Comparison of ENCODE assay signal across 2 cellular contexts in the genomic region with DNA sequence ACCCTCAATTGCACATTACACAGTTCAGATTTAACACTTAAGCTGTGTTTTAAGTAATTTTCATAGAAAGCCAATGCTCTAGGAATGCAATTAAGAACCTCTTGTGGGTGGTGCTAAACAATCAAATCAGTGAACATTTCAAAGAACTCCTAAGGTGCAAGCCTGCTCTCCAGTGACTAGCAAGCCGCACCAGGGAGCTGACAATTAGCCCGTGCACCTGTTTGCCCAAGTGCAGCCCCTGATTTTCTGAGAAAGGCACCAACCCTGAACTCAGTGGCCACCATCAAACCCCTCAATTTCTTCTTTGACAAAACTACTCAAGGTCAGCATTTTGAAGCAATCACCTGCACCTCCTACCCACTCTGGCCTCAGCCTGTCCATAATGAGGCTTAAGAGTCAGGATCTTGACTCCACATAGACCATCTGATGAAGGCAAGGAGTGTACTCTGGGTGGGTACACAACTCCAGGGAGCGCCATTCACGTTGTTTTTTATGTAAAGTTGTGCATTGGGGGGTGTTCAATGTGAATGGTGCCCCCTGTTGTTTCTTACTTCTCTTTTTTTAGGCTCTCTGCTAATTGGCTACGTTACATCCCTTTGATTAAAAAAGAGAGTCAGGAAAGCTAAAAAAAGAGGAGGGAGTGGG.
A peak's percentile ranks its signal among the peaks of the same experiment; 100 is the strongest.
TF ChIP-seq lines count a peak whose summit lies in the region.

No MANE protein-coding gene starts in this region.

TF ChIP-seq in GM23338, 12 proteins besides CTCF, POLR2A, EP300 and RAD21 (continues in another document):
- peak; percentile 70; the same call in 1 of the 2 replicates for TF ChIP-seq ZNF114 (CRISPR knock-in tag; IDR thresholded peaks at IDR 0.05)
- TF ChIP-seq POLR2AphosphoS5 (IDR thresholded peaks at IDR 0.05; ENCODE audit: low read depth) = no peak
- TF ChIP-seq, protein P1, sequence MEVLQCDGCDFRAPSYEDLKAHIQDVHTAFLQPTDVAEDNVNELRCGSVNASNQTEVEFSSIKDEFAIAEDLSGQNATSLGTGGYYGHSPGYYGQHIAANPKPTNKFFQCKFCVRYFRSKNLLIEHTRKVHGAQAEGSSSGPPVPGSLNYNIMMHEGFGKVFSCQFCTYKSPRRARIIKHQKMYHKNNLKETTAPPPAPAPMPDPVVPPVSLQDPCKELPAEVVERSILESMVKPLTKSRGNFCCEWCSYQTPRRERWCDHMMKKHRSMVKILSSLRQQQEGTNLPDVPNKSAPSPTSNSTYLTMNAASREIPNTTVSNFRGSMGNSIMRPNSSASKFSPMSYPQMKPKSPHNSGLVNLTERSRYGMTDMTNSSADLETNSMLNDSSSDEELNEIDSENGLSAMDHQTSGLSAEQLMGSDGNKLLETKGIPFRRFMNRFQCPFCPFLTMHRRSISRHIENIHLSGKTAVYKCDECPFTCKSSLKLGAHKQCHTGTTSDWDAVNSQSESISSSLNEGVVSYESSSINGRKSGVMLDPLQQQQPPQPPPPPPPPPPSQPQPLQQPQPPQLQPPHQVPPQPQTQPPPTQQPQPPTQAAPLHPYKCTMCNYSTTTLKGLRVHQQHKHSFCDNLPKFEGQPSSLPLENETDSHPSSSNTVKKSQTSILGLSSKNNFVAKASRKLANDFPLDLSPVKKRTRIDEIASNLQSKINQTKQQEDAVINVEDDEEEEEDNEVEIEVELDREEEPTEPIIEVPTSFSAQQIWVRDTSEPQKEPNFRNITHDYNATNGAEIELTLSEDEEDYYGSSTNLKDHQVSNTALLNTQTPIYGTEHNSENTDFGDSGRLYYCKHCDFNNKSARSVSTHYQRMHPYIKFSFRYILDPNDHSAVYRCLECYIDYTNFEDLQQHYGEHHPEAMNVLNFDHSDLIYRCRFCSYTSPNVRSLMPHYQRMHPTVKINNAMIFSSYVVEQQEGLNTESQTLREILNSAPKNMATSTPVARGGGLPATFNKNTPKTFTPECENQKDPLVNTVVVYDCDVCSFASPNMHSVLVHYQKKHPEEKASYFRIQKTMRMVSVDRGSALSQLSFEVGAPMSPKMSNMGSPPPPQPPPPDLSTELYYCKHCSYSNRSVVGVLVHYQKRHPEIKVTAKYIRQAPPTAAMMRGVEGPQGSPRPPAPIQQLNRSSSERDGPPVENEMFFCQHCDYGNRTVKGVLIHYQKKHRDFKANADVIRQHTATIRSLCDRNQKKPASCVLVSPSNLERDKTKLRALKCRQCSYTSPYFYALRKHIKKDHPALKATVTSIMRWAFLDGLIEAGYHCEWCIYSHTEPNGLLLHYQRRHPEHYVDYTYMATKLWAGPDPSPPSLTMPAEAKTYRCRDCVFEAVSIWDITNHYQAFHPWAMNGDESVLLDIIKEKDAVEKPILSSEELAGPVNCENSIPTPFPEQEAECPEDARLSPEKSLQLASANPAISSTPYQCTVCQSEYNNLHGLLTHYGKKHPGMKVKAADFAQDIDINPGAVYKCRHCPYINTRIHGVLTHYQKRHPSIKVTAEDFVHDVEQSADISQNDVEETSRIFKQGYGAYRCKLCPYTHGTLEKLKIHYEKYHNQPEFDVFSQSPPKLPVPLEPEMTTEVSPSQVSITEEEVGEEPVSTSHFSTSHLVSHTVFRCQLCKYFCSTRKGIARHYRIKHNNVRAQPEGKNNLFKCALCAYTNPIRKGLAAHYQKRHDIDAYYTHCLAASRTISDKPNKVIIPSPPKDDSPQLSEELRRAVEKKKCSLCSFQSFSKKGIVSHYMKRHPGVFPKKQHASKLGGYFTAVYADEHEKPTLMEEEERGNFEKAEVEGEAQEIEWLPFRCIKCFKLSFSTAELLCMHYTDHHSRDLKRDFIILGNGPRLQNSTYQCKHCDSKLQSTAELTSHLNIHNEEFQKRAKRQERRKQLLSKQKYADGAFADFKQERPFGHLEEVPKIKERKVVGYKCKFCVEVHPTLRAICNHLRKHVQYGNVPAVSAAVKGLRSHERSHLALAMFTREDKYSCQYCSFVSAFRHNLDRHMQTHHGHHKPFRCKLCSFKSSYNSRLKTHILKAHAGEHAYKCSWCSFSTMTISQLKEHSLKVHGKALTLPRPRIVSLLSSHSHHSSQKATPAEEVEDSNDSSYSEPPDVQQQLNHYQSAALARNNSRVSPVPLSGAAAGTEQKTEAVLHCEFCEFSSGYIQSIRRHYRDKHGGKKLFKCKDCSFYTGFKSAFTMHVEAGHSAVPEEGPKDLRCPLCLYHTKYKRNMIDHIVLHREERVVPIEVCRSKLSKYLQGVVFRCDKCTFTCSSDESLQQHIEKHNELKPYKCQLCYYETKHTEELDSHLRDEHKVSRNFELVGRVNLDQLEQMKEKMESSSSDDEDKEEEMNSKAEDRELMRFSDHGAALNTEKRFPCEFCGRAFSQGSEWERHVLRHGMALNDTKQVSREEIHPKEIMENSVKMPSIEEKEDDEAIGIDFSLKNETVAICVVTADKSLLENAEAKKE (CRISPR knock-in tag; IDR thresholded peaks at IDR 0.05) = peak; percentile 65
- TF ChIP-seq, protein P2, sequence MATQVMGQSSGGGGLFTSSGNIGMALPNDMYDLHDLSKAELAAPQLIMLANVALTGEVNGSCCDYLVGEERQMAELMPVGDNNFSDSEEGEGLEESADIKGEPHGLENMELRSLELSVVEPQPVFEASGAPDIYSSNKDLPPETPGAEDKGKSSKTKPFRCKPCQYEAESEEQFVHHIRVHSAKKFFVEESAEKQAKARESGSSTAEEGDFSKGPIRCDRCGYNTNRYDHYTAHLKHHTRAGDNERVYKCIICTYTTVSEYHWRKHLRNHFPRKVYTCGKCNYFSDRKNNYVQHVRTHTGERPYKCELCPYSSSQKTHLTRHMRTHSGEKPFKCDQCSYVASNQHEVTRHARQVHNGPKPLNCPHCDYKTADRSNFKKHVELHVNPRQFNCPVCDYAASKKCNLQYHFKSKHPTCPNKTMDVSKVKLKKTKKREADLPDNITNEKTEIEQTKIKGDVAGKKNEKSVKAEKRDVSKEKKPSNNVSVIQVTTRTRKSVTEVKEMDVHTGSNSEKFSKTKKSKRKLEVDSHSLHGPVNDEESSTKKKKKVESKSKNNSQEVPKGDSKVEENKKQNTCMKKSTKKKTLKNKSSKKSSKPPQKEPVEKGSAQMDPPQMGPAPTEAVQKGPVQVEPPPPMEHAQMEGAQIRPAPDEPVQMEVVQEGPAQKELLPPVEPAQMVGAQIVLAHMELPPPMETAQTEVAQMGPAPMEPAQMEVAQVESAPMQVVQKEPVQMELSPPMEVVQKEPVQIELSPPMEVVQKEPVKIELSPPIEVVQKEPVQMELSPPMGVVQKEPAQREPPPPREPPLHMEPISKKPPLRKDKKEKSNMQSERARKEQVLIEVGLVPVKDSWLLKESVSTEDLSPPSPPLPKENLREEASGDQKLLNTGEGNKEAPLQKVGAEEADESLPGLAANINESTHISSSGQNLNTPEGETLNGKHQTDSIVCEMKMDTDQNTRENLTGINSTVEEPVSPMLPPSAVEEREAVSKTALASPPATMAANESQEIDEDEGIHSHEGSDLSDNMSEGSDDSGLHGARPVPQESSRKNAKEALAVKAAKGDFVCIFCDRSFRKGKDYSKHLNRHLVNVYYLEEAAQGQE (IDR thresholded peaks at IDR 0.05; ENCODE audit: unreplicated experiment) = no peak
- no peak for TF ChIP-seq EZH2phosphoT487 (IDR thresholded peaks at IDR 0.05; ENCODE audit: unreplicated experiment)
- no peak for TF ChIP-seq ZNF331 (CRISPR knock-in tag; IDR thresholded peaks at IDR 0.05; ENCODE audit: low read depth)
- peak; percentile 81 for TF ChIP-seq NANOG (IDR thresholded peaks at IDR 0.05; ENCODE audit: borderline replicate concordance)
- TF ChIP-seq EZH2 (IDR thresholded peaks at IDR 0.05; ENCODE audit: low read depth, unreplicated experiment) = no peak
- TF ChIP-seq STAT1 (IDR thresholded peaks at IDR 0.05; ENCODE audit: unreplicated experiment) = no peak

TF ChIP-seq in H1, 55 proteins besides CTCF, POLR2A, EP300 and RAD21:
- TF ChIP-seq, protein P3, sequence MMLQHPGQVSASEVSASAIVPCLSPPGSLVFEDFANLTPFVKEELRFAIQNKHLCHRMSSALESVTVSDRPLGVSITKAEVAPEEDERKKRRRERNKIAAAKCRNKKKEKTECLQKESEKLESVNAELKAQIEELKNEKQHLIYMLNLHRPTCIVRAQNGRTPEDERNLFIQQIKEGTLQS (IDR thresholded peaks at IDR 0.05; ENCODE audit: insufficient read depth, low read depth, low read length) = no peak
- TF ChIP-seq CBX5 (IDR thresholded peaks at IDR 0.05; ENCODE audit: low read depth, low read length) = no peak
- TF ChIP-seq NANOG (IDR thresholded peaks at IDR 0.05; ENCODE audit: insufficient read depth, low read depth, low read length, poor library complexity, severe bottlenecking) = peak; percentile 54
- no peak for TF ChIP-seq CREB1 (IDR thresholded peaks at IDR 0.05)
- no peak for TF ChIP-seq FOSL1 (IDR thresholded peaks at IDR 0.05; ENCODE audit: insufficient read depth, low read depth, low read length)
